12 cellular contexts compared by ENCODE assay signal in the genomic region with DNA sequence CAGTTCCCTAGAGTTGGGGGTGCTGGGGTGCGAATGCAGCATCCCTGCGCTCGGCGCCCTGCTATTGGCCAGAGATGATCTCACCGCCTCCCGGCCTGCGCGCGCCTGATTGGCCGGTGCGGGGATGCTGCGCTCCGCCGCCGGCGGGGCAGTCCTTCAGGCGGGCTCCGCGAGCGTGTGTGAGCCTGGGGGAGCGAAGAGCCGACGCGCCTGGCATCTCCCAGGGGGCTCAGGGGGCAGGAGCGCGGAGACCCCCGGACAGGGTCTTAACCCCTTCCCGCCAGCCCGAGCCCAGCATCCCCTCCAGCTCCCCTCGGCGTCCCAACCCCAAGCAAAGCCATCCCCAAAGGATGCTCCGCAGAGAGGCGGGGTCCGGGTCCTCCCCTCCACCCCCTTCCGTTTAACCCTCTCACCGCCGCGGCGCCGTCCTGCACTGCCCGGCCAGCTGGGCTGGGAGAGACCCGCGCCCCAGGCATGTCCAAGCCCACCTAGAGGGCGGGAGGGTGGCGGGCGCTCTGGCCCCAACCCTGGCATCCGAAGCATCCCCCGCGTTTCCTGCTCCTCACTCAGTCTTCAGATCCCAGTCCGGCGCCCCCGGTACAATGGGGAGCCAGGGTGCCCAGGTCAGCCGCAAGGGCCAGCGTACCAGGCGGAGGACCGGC.
DNase-seq lines count a peak whose midpoint lies in the region; ATAC-seq lines count a peak whose summit lies in the region.
"Had no signal": no experiment of that assay in that cellular context is flagged by ENCODE, and none has a peak within 500 bp of the region (broad histone marks: within the 10 kb centered on the region; RNA-seq: fewer than 3 reads in every experiment).

No MANE protein-coding gene starts in this region.

- H3K9me3 Mint-ChIP-seq in stimulated activated naive CD8-positive, alpha-beta T cell treated with anti-CD3 and anti-CD28 coated beads, Interleukin-15, amount 100 ng/mL, for 72 hours = no peaks in the 10 kb centered on the region
- H3K9me3 Mint-ChIP-seq: activated naive CD8-positive, alpha-beta T cell treated with anti-CD3 and anti-CD28 coated beads, Interleukin-2, amount 10 ng/mL, durations not matched to agents 7 days and 5 days; CD4-positive, CD25-positive, alpha-beta regulatory T cell; nephron had no signal

- no peak for DNase-seq in stimulated activated naive CD8-positive, alpha-beta T cell treated with anti-CD3 and anti-CD28 coated beads, Interleukin-15, amount 100 ng/mL, for 72 hours
- DNase-seq in stimulated activated naive CD8-positive, alpha-beta T cell treated with anti-CD3 and anti-CD28 coated beads, Interleukin-15, Interleukin-2, amounts not matched to agents 100 U/mL and 50 U/mL, for 24 hours = no peak
- DNase-seq in left kidney (ENCODE audit: low read depth, low spot score) (peak; percentile 80), 8988T (no peak)
- no peak for DNase-seq in stimulated activated CD4-positive, alpha-beta T cell treated with anti-CD3 and anti-CD28 coated beads, Interleukin-15, amount 100 ng/mL, for 24 hours
- DNase-seq: activated naive CD8-positive, alpha-beta T cell treated with anti-CD3 and anti-CD28 coated beads, Interleukin-2, amount 10 ng/mL, durations not matched to agents 7 days and 5 days; CD4-positive, CD25-positive, alpha-beta regulatory T cell; NCI-H1092 had no signal

- H3K27ac ChIP-seq in angular gyrus (ENCODE audit: low read depth, low read length) = peak overlapping the region; percentile 52

- H3K4me3 Mint-ChIP-seq in stimulated activated naive CD8-positive, alpha-beta T cell treated with anti-CD3 and anti-CD28 coated beads, Interleukin-15, amount 100 ng/mL, for 72 hours = no peak overlapping the region
- H3K4me3 Mint-ChIP-seq: activated naive CD8-positive, alpha-beta T cell treated with anti-CD3 and anti-CD28 coated beads, Interleukin-2, amount 10 ng/mL, durations not matched to agents 7 days and 5 days; CD4-positive, CD25-positive, alpha-beta regulatory T cell had no signal

- H3K4me1 Mint-ChIP-seq in stimulated activated naive CD8-positive, alpha-beta T cell treated with anti-CD3 and anti-CD28 coated beads, Interleukin-15, amount 100 ng/mL, for 72 hours = peaks cover 19% of the 10 kb centered on the region

- ATAC-seq in stimulated activated naive CD8-positive, alpha-beta T cell treated with anti-CD3 and anti-CD28 coated beads, Interleukin-15, amount 100 ng/mL, for 72 hours = peak; percentile 48
- no peak for ATAC-seq in stimulated activated naive CD8-positive, alpha-beta T cell treated with anti-CD3 and anti-CD28 coated beads, Interleukin-15, Interleukin-2, amounts not matched to agents 100 U/mL and 50 U/mL, for 24 hours
- ATAC-seq in GM19452 (IDR thresholded peaks at IDR 0.05; ENCODE audit: unreplicated experiment) = no peak
- no peak for ATAC-seq in GM18907 (IDR thresholded peaks at IDR 0.05; ENCODE audit: unreplicated experiment)

- H3K27me3 Mint-ChIP-seq in stimulated activated naive CD8-positive, alpha-beta T cell treated with anti-CD3 and anti-CD28 coated beads, Interleukin-15, amount 100 ng/mL, for 72 hours = no peaks in the 10 kb centered on the region
- H3K27me3 Mint-ChIP-seq: activated naive CD8-positive, alpha-beta T cell treated with anti-CD3 and anti-CD28 coated beads, Interleukin-2, amount 10 ng/mL, durations not matched to agents 7 days and 5 days; CD4-positive, CD25-positive, alpha-beta regulatory T cell had no signal

- no peak overlapping the region for H3K27ac Mint-ChIP-seq in stimulated activated naive CD8-positive, alpha-beta T cell treated with anti-CD3 and anti-CD28 coated beads, Interleukin-15, amount 100 ng/mL, for 72 hours
- H3K27ac Mint-ChIP-seq: activated naive CD8-positive, alpha-beta T cell treated with anti-CD3 and anti-CD28 coated beads, Interleukin-2, amount 10 ng/mL, durations not matched to agents 7 days and 5 days; nephron had no signal
